In the genomic region with DNA sequence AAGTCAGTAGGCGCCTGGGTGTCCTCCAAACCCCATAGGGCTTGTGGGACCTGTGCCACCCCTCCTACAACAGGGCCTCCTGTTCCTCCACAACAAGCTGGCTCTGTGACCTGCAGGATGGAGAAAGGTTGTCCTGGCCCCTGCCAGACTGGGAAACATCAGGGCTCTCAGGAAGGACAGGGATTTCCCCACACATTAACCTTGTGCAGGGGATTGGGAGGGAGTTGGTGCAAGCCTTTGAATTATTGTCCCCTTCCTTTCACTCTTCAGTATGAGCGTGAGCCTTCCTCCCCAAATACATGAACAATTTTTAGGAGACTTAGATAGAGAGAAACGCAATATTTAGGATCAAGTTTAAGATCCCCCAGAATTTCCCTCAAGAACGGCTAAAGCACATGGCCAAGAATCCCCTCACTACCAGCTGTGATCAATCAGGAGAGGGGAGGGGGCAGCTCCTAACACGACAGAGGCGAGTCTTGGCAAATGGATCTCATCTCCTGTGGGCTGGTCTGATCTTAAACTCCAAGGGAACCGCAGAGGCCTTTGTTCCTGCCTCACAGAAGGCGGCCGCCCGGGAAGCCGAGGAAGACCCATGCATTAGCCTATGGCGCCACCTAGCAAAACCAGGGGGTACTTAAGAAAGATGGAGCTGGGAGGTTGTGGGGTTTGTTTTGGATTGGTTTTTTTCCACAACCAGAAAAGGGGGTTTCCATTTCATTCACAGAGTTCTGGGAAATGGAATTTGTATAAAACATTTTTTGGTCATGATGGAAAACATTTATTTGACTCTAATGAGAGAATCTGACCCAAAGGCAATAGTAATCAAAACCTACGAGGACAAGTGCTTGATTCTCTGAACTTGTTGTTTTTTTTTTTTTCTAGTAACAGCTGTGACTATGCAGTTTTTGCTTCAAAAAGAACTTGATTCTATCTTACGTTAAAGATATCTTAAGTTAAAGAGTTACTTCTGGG, we compare ENCODE assay signal across 8 cellular contexts. TPM values are rescaled to one million over a fixed set of nuclear protein-coding genes. Genes with fewer than 3 reads are reported as not detected.
DNase-seq lines count a peak whose midpoint lies in the region; ATAC-seq and TF ChIP-seq lines count a peak whose summit lies in the region.

No MANE protein-coding gene starts in this region.

- peak; percentile 84 for TF ChIP-seq CTCF in MCF 10A (IDR thresholded peaks at IDR 0.05; ENCODE audit: unreplicated experiment)

- H3K9me2 ChIP-seq in GM23248 (ENCODE audit: insufficient read depth), result no peaks in the 10 kb centered on the region

- H3K4me1 ChIP-seq in GM23248 (ENCODE audit: insufficient read depth), result peaks cover 42% of the 10 kb centered on the region

- H3K4me1 Mint-ChIP-seq in MCF 10A (ENCODE audit: insufficient read depth, unreplicated experiment) (peaks cover 31% of the 10 kb centered on the region), immature natural killer cell (no peaks in the 10 kb centered on the region)

- H3K4me3 ChIP-seq in GM23248, result no peak overlapping the region

- H3K4me2 ChIP-seq in GM23248 (ENCODE audit: unreplicated experiment), result no peak overlapping the region

- no peaks in the 10 kb centered on the region for H3K27me3 ChIP-seq in GM23248 (replicated peaks; ENCODE audit: insufficient read depth)

- no peaks in the 10 kb centered on the region for H3K27me3 Mint-ChIP-seq in MCF 10A (ENCODE audit: insufficient read depth, unreplicated experiment)
- peaks cover 1 to 26% (median 8%) of the 10 kb centered on the region in 3 donors for H3K27me3 Mint-ChIP-seq in immature natural killer cell (ENCODE audit: low read depth in 3 of 3)

- H3K27ac Mint-ChIP-seq in MCF 10A (ENCODE audit: low read depth, unreplicated experiment), result no peak overlapping the region
- H3K27ac Mint-ChIP-seq in immature natural killer cell, result no peak overlapping the region

- no peaks in the 10 kb centered on the region for H3K9me3 ChIP-seq in GM23248 (ENCODE audit: low read depth)

- WGBS in GM23248 (ENCODE audit: low coverage in 1 of 2, low lambda C conversion rate in 2 of 2, missing lambda C conversion rate in 2 of 2), 2 experiments, result 23 to 27% methylated on average over 14 of the region's 14 CpGs

- in situ Hi-C loops in GM23248 (cut with MboI), result loop anchor here (5.0 to 10.0 kb wide), 2 partner anchors 255 to 372 kb away; a partner anchor contains a TSS

- no peak overlapping the region for H3K4me3 Mint-ChIP-seq in MCF 10A (ENCODE audit: unreplicated experiment)
- no peak overlapping the region for H3K4me3 Mint-ChIP-seq in immature natural killer cell

- H2AFZ ChIP-seq in GM23248, result peak overlapping the region; percentile 46; the same call in 1 of the 2 replicates

- CTCF ChIA-PET in MCF 10A (lab: Yijun Ruan, JAX), result interaction anchor here (0.6 to 19.0 kb wide), 52 partner anchors 9 to 1492 kb away, joined by 3 to 250 read pairs (median 4); no protein-coding TSS in a partner anchor

- H3F3A ChIP-seq in GM23248 (ENCODE audit: insufficient read depth), result peaks cover 35% of the 10 kb centered on the region

- H3K36me3 Mint-ChIP-seq in MCF 10A (ENCODE audit: insufficient read depth, unreplicated experiment) (no peaks in the 10 kb centered on the region), immature natural killer cell (no peaks in the 10 kb centered on the region)

- 0 out of 2 replicates have a peak overlapping the region, but pooled peaks have one; percentile 8 for H3K9ac ChIP-seq in GM23248

- POLR2A ChIA-PET in MCF 10A (lab: Yijun Ruan, JAX), result interaction anchor here (0.5 to 3.3 kb wide), 9 partner anchors 27 to 1978 kb away, joined by 3 to 13 read pairs (median 3); no protein-coding TSS in a partner anchor

- peak; percentile 45 for DNase-seq in COLO829 (ENCODE audit: low spot score)
- peak; percentile 93 for DNase-seq in GM23248
- DNase-seq in NCI-H1694 (lab: John Stamatoyannopoulos, UW), result peak; percentile 60
- DNase-seq in SW480 (ENCODE audit: low spot score), result peak; percentile 70
- peak; percentile 88 for DNase-seq in MCF 10A (ENCODE audit: unreplicated experiment)
- peak; percentile 2 to 15 (median 15) for DNase-seq in immature natural killer cell
- peak; percentile 22 to 42 for DNase-seq in stimulated activated CD4-positive, alpha-beta T cell treated with anti-CD3 and anti-CD28 coated beads, Interleukin-12 subunit alpha, Interleukin-12 subunit beta, amount 100 ng/mL, for 24 hours (ENCODE audit: low read depth in 2 of 2)

- no peak for ATAC-seq in GM21526 (IDR thresholded peaks at IDR 0.05; ENCODE audit: low FRiP score, unreplicated experiment)

- BruUV-seq in MCF 10A (replicated peaks; lab: Mats Ljungman, UMichigan), result no TSS peak

- no peaks in the 10 kb centered on the region for H3K36me3 ChIP-seq in GM23248 (ENCODE audit: low read depth)

- intact Hi-C loops in MCF 10A (cut with micrococcal nuclease), result loop anchor here (1.0 to 5.0 kb wide), 7 partner anchors 113 to 542 kb away; a partner anchor contains a TSS

- H3K9me3 Mint-ChIP-seq in MCF 10A (ENCODE audit: unreplicated experiment) (no peaks in the 10 kb centered on the region), immature natural killer cell (no peaks in the 10 kb centered on the region)

- no peak overlapping the region for H3K27ac ChIP-seq in GM23248

- H3K79me2 ChIP-seq in GM23248 (ENCODE audit: insufficient read depth), result no peaks in the 10 kb centered on the region

- H4K20me1 ChIP-seq in GM23248 (ENCODE audit: insufficient read depth), result no peaks in the 10 kb centered on the region

RNA-seq across cellular contexts. Expression of a gene that starts 36.1 kb away (rescaled TPM):
- 52.5 and 70.8 TPM in 2 replicates for total RNA-seq in GM23248 (2014; rRNA removed; shearing (Covaris generic))
- polyA plus RNA-seq in GM23248 (2016; fragmentation: Nextera tagmentation; extraction: Ambion mirVana) (37.1 and 37.3 TPM in 2 replicates), immature natural killer cell (under 1 TPM in 1 of 3 donors, not detected in 2; 0.20 TPM)
- total RNA-seq in MCF 10A (2022), result 86.1 and 89.1 TPM in 2 replicates

Comparison
In these comparisons a context has a peak if more than half of its experiments do, and no peak if none do; other contexts are left out.
1. DNase-seq: peak in every context shown above with its lines; median percentile 93 in GM23248; 88 in MCF 10A; 70 in SW480; 60 in NCI-H1694; 45 in COLO829; 32 in stimulated activated CD4-positive, alpha-beta T cell treated with anti-CD3 and anti-CD28 coated beads, Interleukin-12 subunit alpha, Interleukin-12 subunit beta, amount 100 ng/mL, for 24 hours; 15 in immature natural killer cell.